18 cellular contexts compared by ENCODE assay signal in the genomic region with DNA sequence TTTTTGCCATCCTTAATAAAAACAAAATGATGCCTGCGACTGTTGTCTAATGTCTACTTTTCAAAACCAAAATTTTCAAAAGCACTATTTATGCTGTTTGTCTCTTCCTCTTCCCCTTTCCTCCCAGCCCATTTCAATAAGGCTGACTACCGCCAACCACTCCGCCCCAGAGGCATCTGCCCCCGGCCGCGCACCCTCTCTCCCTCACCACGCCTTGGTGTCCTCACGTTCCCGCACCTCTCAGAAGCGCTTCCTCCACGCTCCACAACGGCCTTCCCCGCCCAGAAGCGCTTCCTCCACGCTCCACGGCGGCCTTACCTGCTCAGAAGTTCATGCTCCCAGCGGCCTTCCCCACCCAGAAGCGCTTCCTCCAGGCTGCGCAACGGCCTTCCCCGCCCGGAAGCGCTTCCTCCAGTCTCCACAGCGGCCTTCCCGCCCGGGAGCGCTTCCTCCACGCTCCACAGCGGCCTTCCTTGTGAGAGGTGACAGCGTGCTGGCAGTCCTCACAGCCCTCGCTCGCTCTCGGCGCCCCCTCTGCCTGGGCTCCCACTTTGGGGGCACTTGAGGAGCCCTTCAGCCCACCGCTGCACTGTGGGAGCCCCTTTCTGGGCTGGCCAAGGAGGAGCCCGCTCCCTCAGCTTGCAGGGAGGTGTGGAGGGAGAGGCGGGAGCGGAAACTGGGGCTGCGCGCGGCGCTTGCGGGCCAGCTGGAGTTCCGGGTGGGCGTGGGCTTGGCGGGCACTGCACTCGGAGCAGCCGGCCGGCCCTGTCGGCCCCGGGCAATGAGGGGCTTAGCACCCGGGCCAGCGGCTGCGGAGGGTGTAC.
A peak's percentile ranks its signal among the peaks of the same experiment; 100 is the strongest.
DNase-seq lines count a peak whose midpoint lies in the region; ATAC-seq, FAIRE-seq and TF ChIP-seq lines count a peak whose summit lies in the region.
"Had no signal": no experiment of that assay in that cellular context is flagged by ENCODE, and none has a peak within 500 bp of the region (broad histone marks: within the 10 kb centered on the region; RNA-seq: fewer than 3 reads in every experiment).

No MANE protein-coding gene starts in this region.

- no peak overlapping the region for H3K4me2 ChIP-seq in astrocyte (ENCODE audit: low read length)

- H3K4me1 ChIP-seq in astrocyte (ENCODE audit: insufficient read depth, low read length): no peaks in the 10 kb centered on the region
- H3K4me1 ChIP-seq in spleen: no peaks in the 10 kb centered on the region
- H3K4me1 ChIP-seq: colonic mucosa, HAP-1 had no signal

- H3K27ac ChIP-seq in astrocyte (ENCODE audit: low read depth, low read length): no peak overlapping the region
- no peak overlapping the region for H3K27ac ChIP-seq in spleen
- H3K27ac ChIP-seq: colonic mucosa, neutrophil had no signal

- H3K9me3 ChIP-seq in astrocyte (ENCODE audit: insufficient read depth, low read depth, low read length) (no peaks in the 10 kb centered on the region), spleen (peaks cover 0 to 25% (median 3%) of the 10 kb centered on the region in 8 donors)
- H3K9me3 ChIP-seq: colonic mucosa, HAP-1, neutrophil had no signal

- H3K4me3 Mint-ChIP-seq in stimulated activated naive CD8-positive, alpha-beta T cell treated with anti-CD3 and anti-CD28 coated beads, Interleukin-15, Interleukin-2, amounts not matched to agents 100 ng/mL and 50 ng/mL, for 24 hours: peak overlapping the region; percentile 19
- H3K4me3 Mint-ChIP-seq in astrocyte (ENCODE audit: unreplicated experiment): peak overlapping the region; percentile 90
- H3K4me3 Mint-ChIP-seq in memory B cell: peak overlapping the region; percentile 54
- H3K4me3 Mint-ChIP-seq: activated T-helper 17 cell treated with anti-CD3 and anti-CD28 coated beads, Interleukin-2, amount 50 U/mL, for 72 hours; IgD-negative memory B cell had no signal

- TF ChIP-seq CTCF in astrocyte (IDR thresholded peaks at IDR 0.05; ENCODE audit: insufficient read depth, low read depth, low read length) (no peak), spleen (IDR thresholded peaks at IDR 0.05 in 8 of 11, conservative IDR thresholded peaks at IDR 0.05 in 3 of 11) (no peak)

- H3K4me3 ChIP-seq in astrocyte (ENCODE audit: insufficient read depth, low read depth, low read length) (no peak overlapping the region), spleen (no peak overlapping the region)
- H3K4me3 ChIP-seq: colonic mucosa, HAP-1 had no signal

- intact Hi-C loops in spleen (cut with DNase I; ENCODE audit: low total_unique reads): no loop called here

- FAIRE-seq in astrocyte (lab: Jason Lieb, UNC): no peak

- H3K9me3 Mint-ChIP-seq in stimulated activated naive CD8-positive, alpha-beta T cell treated with anti-CD3 and anti-CD28 coated beads, Interleukin-15, Interleukin-2, amounts not matched to agents 100 ng/mL and 50 ng/mL, for 24 hours: peaks cover 9% of the 10 kb centered on the region
- H3K9me3 Mint-ChIP-seq in astrocyte (ENCODE audit: unreplicated experiment): no peaks in the 10 kb centered on the region
- H3K9me3 Mint-ChIP-seq in memory B cell: peaks cover 6% of the 10 kb centered on the region

- no peaks in the 10 kb centered on the region for H3K27me3 ChIP-seq in astrocyte (ENCODE audit: insufficient read depth, low read length)
- H3K27me3 ChIP-seq in spleen (replicated peaks in 1 of 7): no peaks in the 10 kb centered on the region
- H3K27me3 ChIP-seq: colonic mucosa, neutrophil had no signal

- H3K36me3 ChIP-seq in astrocyte (ENCODE audit: insufficient read depth, low read length) (no peaks in the 10 kb centered on the region), spleen (no peaks in the 10 kb centered on the region)
- H3K36me3 ChIP-seq: colonic mucosa, HAP-1, neutrophil had no signal

- no peaks in the 10 kb centered on the region for H3K36me3 Mint-ChIP-seq in stimulated activated naive CD8-positive, alpha-beta T cell treated with anti-CD3 and anti-CD28 coated beads, Interleukin-15, Interleukin-2, amounts not matched to agents 100 ng/mL and 50 ng/mL, for 24 hours (ENCODE audit: low read depth)
- no peaks in the 10 kb centered on the region for H3K36me3 Mint-ChIP-seq in astrocyte (ENCODE audit: low read depth, unreplicated experiment)
- no peaks in the 10 kb centered on the region for H3K36me3 Mint-ChIP-seq in memory B cell
- H3K36me3 Mint-ChIP-seq: IgD-negative memory B cell had no signal

- no peak overlapping the region for H3K9ac ChIP-seq in astrocyte (ENCODE audit: low read length)

- TF ChIP-seq POLR2A in spleen (IDR thresholded peaks at IDR 0.05): no peak

- no peak for DNase-seq in stimulated activated naive CD8-positive, alpha-beta T cell treated with anti-CD3 and anti-CD28 coated beads, Interleukin-15, Interleukin-2, amounts not matched to agents 100 U/mL and 50 U/mL, for 24 hours
- no peak for DNase-seq in astrocyte (ENCODE audit: low read depth)
- no peak for DNase-seq in memory B cell (ENCODE audit: low spot score in 2 of 2)
- no peak for DNase-seq in stimulated activated CD4-positive, alpha-beta T cell treated with anti-CD3 and anti-CD28 coated beads, Interleukin-4, amount 100 ng/mL, for 1 hour
- no peak for DNase-seq in spleen
- DNase-seq: activated CD4-positive, alpha-beta T cell treated with anti-CD3 and anti-CD28 coated beads, Interleukin-2, amount 50 U/mL, for 1 hour; colonic mucosa; foreskin melanocyte; left colon; NCI-H187 treated with DMSO at 0.1 percent for 48 hours; NCI-H446; stimulated activated naive CD8-positive, alpha-beta T cell treated with anti-CD3 and anti-CD28 coated beads, Interleukin-15, amount 100 ng/mL, for 72 hours had no signal

- H2AFZ ChIP-seq in astrocyte (ENCODE audit: low read depth, low read length): no peak overlapping the region

- WGBS in spleen, 5 donors: 82 to 92% (median 88%) methylated on average over 31 to 55 of the region's 55 CpGs

- no peaks in the 10 kb centered on the region for H3K79me2 ChIP-seq in astrocyte (ENCODE audit: insufficient read depth, low read length)

- no peaks in the 10 kb centered on the region for H4K20me1 ChIP-seq in astrocyte (ENCODE audit: insufficient read depth, low read length)

- no peak overlapping the region for H3K27ac Mint-ChIP-seq in stimulated activated naive CD8-positive, alpha-beta T cell treated with anti-CD3 and anti-CD28 coated beads, Interleukin-15, Interleukin-2, amounts not matched to agents 100 ng/mL and 50 ng/mL, for 24 hours
- H3K27ac Mint-ChIP-seq in astrocyte (ENCODE audit: unreplicated experiment) (peak overlapping the region; percentile 56), memory B cell (no peak overlapping the region)
- H3K27ac Mint-ChIP-seq: activated T-helper 17 cell treated with anti-CD3 and anti-CD28 coated beads, Interleukin-2, amount 50 U/mL, for 72 hours; IgD-negative memory B cell; stimulated activated naive CD8-positive, alpha-beta T cell treated with anti-CD3 and anti-CD28 coated beads, Interleukin-15, amount 100 ng/mL, for 72 hours had no signal

- ATAC-seq in stimulated activated naive CD8-positive, alpha-beta T cell treated with anti-CD3 and anti-CD28 coated beads, Interleukin-15, Interleukin-2, amounts not matched to agents 100 U/mL and 50 U/mL, for 24 hours: no peak
- ATAC-seq in memory B cell (ENCODE audit: low read depth) (no peak), GM21367 (IDR thresholded peaks at IDR 0.05; ENCODE audit: unreplicated experiment) (no peak)
- ATAC-seq: activated T-helper 17 cell treated with anti-CD3 and anti-CD28 coated beads, Interleukin-2, amount 50 U/mL, for 72 hours; left colon; stimulated activated naive CD8-positive, alpha-beta T cell treated with anti-CD3 and anti-CD28 coated beads, Interleukin-15, amount 100 ng/mL, for 72 hours had no signal

- H3K4me1 Mint-ChIP-seq in stimulated activated naive CD8-positive, alpha-beta T cell treated with anti-CD3 and anti-CD28 coated beads, Interleukin-15, Interleukin-2, amounts not matched to agents 100 ng/mL and 50 ng/mL, for 24 hours (ENCODE audit: low read depth): no peaks in the 10 kb centered on the region
- peaks cover 10% of the 10 kb centered on the region for H3K4me1 Mint-ChIP-seq in astrocyte (ENCODE audit: low read depth, unreplicated experiment)
- no peaks in the 10 kb centered on the region for H3K4me1 Mint-ChIP-seq in memory B cell
- H3K4me1 Mint-ChIP-seq: activated T-helper 17 cell treated with anti-CD3 and anti-CD28 coated beads, Interleukin-2, amount 50 U/mL, for 72 hours; IgD-negative memory B cell; stimulated activated naive CD8-positive, alpha-beta T cell treated with anti-CD3 and anti-CD28 coated beads, Interleukin-15, amount 100 ng/mL, for 72 hours had no signal

- H3K27me3 Mint-ChIP-seq in stimulated activated naive CD8-positive, alpha-beta T cell treated with anti-CD3 and anti-CD28 coated beads, Interleukin-15, Interleukin-2, amounts not matched to agents 100 ng/mL and 50 ng/mL, for 24 hours: no peaks in the 10 kb centered on the region
- H3K27me3 Mint-ChIP-seq in astrocyte (ENCODE audit: low read depth, unreplicated experiment) (no peaks in the 10 kb centered on the region), memory B cell (no peaks in the 10 kb centered on the region)
- H3K27me3 Mint-ChIP-seq: activated T-helper 17 cell treated with anti-CD3 and anti-CD28 coated beads, Interleukin-2, amount 50 U/mL, for 72 hours; IgD-negative memory B cell; stimulated activated naive CD8-positive, alpha-beta T cell treated with anti-CD3 and anti-CD28 coated beads, Interleukin-15, amount 100 ng/mL, for 72 hours had no signal

Comparison
In these comparisons a context has a peak if more than half of its experiments do, and no peak if none do; other contexts are left out.
1. H3K4me3 Mint-ChIP-seq: peak in every context shown above with its lines; median percentile 90 in astrocyte; 54 in memory B cell; 19 in stimulated activated naive CD8-positive, alpha-beta T cell treated with anti-CD3 and anti-CD28 coated beads, Interleukin-15, Interleukin-2, amounts not matched to agents 100 ng/mL and 50 ng/mL, for 24 hours.